In the genomic region with DNA sequence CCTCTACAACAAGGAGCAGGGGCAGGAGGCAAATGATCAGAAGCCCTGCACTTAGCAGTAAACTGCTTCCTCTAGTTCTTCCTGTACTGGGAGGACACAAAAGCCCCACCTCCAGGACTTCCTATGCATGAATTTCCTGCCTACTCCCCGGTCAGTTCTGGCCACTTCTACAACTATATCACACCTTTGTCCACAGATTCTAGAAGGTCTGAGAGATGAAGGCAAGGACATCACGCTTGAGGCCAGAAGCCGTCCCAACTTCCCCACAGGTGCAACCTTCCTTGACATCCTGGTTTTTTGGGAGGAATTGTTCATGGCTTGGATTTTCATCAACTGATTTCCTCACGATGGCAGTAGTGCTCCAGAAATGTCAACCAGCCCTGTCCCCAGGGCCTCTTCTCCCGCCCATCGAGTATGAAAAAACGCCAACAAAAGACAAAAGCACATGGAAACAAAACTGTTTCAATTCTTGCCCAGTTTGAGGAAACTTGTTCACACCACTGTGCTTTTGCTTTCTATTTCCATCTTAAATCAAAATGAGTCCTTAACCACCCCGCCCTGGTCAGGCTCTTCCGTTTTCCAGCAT, we compare ENCODE assay signal across 1 cellular context.
TF ChIP-seq lines count a peak whose summit lies in the region.

No MANE protein-coding gene starts in this region.

TF ChIP-seq in HepG2, 621 proteins besides CTCF, POLR2A, EP300 and RAD21 (continued from another document):
- no peak for TF ChIP-seq ZNF318 (CRISPR knock-in tag; IDR thresholded peaks at IDR 0.05)
- TF ChIP-seq ARHGAP35 (CRISPR knock-in tag; IDR thresholded peaks at IDR 0.05; ENCODE audit: borderline replicate concordance) = no peak
- no peak for TF ChIP-seq CCAR2 (optimal IDR thresholded peaks at IDR 0.05; ENCODE audit: low read depth, low read length)
- TF ChIP-seq BRCA1 (CRISPR knock-in tag; IDR thresholded peaks at IDR 0.05) = no peak
